ENCODE assay signal across 22 cellular contexts in the genomic region with DNA sequence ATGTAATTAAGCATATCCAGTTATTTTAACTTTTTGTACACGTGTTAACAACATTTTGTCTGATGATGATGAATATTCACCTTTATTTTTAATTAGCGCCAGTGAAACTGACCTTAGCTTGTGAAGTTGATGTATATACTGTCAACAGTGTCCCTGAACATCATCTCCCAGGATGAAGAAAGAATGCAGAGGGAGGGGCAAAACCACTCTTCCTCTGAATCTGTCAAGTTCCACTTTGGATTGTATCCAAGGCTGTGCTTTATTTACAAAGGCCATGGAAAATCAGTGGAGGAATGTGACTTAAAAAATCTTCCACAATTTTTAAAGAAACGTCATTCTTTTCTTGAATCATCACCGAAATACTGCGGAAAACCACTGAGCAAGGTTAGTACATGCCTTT. TPM values are rescaled to one million over a fixed set of nuclear protein-coding genes. Genes with fewer than 3 reads are reported as not detected.
DNase-seq lines count a peak whose midpoint lies in the region; ATAC-seq, FAIRE-seq and TF ChIP-seq lines count a peak whose summit lies in the region.
"Had no signal": no experiment of that assay in that cellular context is flagged by ENCODE, and none has a peak within 500 bp of the region (broad histone marks: within the 10 kb centered on the region; RNA-seq: fewer than 3 reads in every experiment).

No MANE protein-coding gene starts in this region.

- H3K27ac ChIP-seq in fibroblast of lung (ENCODE audit: insufficient read depth, low read length), result no peak overlapping the region
- no peak overlapping the region for H3K27ac ChIP-seq in transverse colon
- H3K27ac ChIP-seq in aorta (ENCODE audit: low read depth in 1 of 2, low read length in 2 of 2), result no peak overlapping the region
- H3K27ac ChIP-seq: foreskin keratinocyte, lower lobe of right lung, sigmoid colon, upper lobe of left lung had no signal

- no peaks in the 10 kb centered on the region for H3K79me2 ChIP-seq in fibroblast of lung (ENCODE audit: control insufficient read depth, insufficient read depth, low read length)

- DNase-seq in HS-27A (ENCODE audit: low read depth), result peak; percentile 78
- peak; percentile 61 to 90 for DNase-seq in fibroblast of lung (ENCODE audit: low read depth in 2 of 2)
- DNase-seq in osteocyte (ENCODE audit: extremely low spot score, unreplicated experiment), result no peak
- no peak for DNase-seq in transverse colon
- no peak for DNase-seq in medulla oblongata (ENCODE audit: extremely low spot score)
- no peak for DNase-seq in aorta
- DNase-seq: activated CD8-positive, alpha-beta memory T cell treated with anti-CD3 and anti-CD28 coated beads, Interleukin-2, amount 10 ng/mL, durations not matched to agents 7 days and 5 days; KG1; lower lobe of right lung; NCI-H1092 treated with DMSO at 0.1 percent for 48 hours; NCI-H526 treated with DMSO at 0.1 percent for 48 hours; OCI-M1; sigmoid colon; stimulated activated CD4-positive, alpha-beta T cell treated with anti-CD3 and anti-CD28 coated beads, Interleukin-2, amount 100 ng/mL, for 24 hours; stimulated activated naive CD8-positive, alpha-beta T cell treated with anti-CD3 and anti-CD28 coated beads, Interleukin-15, amount 100 ng/mL, for 72 hours; T-helper 9 cell; upper lobe of left lung had no signal

- no peak overlapping the region for H3K4me3 Mint-ChIP-seq in osteocyte (ENCODE audit: unreplicated experiment)
- H3K4me3 Mint-ChIP-seq: activated CD8-positive, alpha-beta memory T cell treated with anti-CD3 and anti-CD28 coated beads, Interleukin-2, amount 10 ng/mL, durations not matched to agents 7 days and 5 days; activated T-helper 17 cell treated with anti-CD3 and anti-CD28 coated beads, Interleukin-2, amount 50 U/mL, for 72 hours; stimulated activated naive CD8-positive, alpha-beta T cell treated with anti-CD3 and anti-CD28 coated beads, Interleukin-15, amount 100 ng/mL, for 72 hours had no signal

- H3K4me1 Mint-ChIP-seq in osteocyte (ENCODE audit: unreplicated experiment), result peaks cover 30% of the 10 kb centered on the region
- H3K4me1 Mint-ChIP-seq: activated T-helper 17 cell treated with anti-CD3 and anti-CD28 coated beads, Interleukin-2, amount 50 U/mL, for 72 hours had no signal

- H3K9ac ChIP-seq in fibroblast of lung (ENCODE audit: insufficient read depth, low read length), result no peak overlapping the region

- H4K20me1 ChIP-seq in fibroblast of lung (ENCODE audit: control insufficient read depth, extremely low read depth, insufficient read depth, low read length), result no peaks in the 10 kb centered on the region

- H3K27me3 ChIP-seq in fibroblast of lung (ENCODE audit: control insufficient read depth, insufficient read depth, low read length), result no peaks in the 10 kb centered on the region
- no peaks in the 10 kb centered on the region for H3K27me3 ChIP-seq in transverse colon
- no peaks in the 10 kb centered on the region for H3K27me3 ChIP-seq in aorta (ENCODE audit: control insufficient read depth in 1 of 2, insufficient read depth in 2 of 2, low read length in 1 of 2)
- H3K27me3 ChIP-seq: foreskin keratinocyte, sigmoid colon, upper lobe of left lung had no signal

- H3K4me2 ChIP-seq in fibroblast of lung (ENCODE audit: extremely low read depth, insufficient read depth, low read length), result no peak overlapping the region

- H3K36me3 ChIP-seq in fibroblast of lung (ENCODE audit: control insufficient read depth, insufficient read depth, low read length) (no peaks in the 10 kb centered on the region), transverse colon (no peaks in the 10 kb centered on the region), aorta (ENCODE audit: control insufficient read depth in 1 of 2, insufficient read depth in 2 of 2, low read length in 1 of 2) (no peaks in the 10 kb centered on the region)
- H3K36me3 ChIP-seq: lower lobe of right lung, sigmoid colon, upper lobe of left lung had no signal

- TF ChIP-seq EP300 in transverse colon (IDR thresholded peaks at IDR 0.05; ENCODE audit: low read depth), result no peak

- H3K9me3 ChIP-seq in fibroblast of lung (ENCODE audit: control insufficient read depth, insufficient read depth, low read depth, low read length) (no peaks in the 10 kb centered on the region), transverse colon (no peaks in the 10 kb centered on the region), aorta (ENCODE audit: control insufficient read depth, low read length) (no peaks in the 10 kb centered on the region)
- H3K9me3 ChIP-seq: lower lobe of right lung, sigmoid colon, upper lobe of left lung had no signal

- no peaks in the 10 kb centered on the region for H3K27me3 Mint-ChIP-seq in osteocyte (ENCODE audit: unreplicated experiment)

- ATAC-seq in aorta (ENCODE audit: low FRiP score), result no peak
- ATAC-seq: activated CD8-positive, alpha-beta memory T cell treated with anti-CD3 and anti-CD28 coated beads, Interleukin-2, amount 10 ng/mL, durations not matched to agents 7 days and 5 days; activated T-helper 17 cell treated with anti-CD3 and anti-CD28 coated beads, Interleukin-2, amount 50 U/mL, for 72 hours; foreskin keratinocyte; lower lobe of right lung; stimulated activated naive CD8-positive, alpha-beta T cell treated with anti-CD3 and anti-CD28 coated beads, Interleukin-15, amount 100 ng/mL, for 72 hours had no signal

- intact Hi-C loops in transverse colon (cut with DNase I; ENCODE audit: low total_unique reads) (no loop called here), aorta (cut with DNase I) (no loop called here)

- WGBS in transverse colon (ENCODE audit: low coverage in 1 of 2), 2 donors, result 80 to 90% methylated on average over 5 of the region's 5 CpGs
- 84 to 85% methylated on average over 5 of the region's 5 CpGs for WGBS in aorta, 2 donors

- H3K36me3 Mint-ChIP-seq in osteocyte (ENCODE audit: unreplicated experiment), result no peaks in the 10 kb centered on the region
- H3K36me3 Mint-ChIP-seq: activated CD8-positive, alpha-beta memory T cell treated with anti-CD3 and anti-CD28 coated beads, Interleukin-2, amount 10 ng/mL, durations not matched to agents 7 days and 5 days had no signal

- no peak overlapping the region for H2AFZ ChIP-seq in fibroblast of lung (ENCODE audit: low read length)

- no peak for TF ChIP-seq POLR2A in transverse colon (IDR thresholded peaks at IDR 0.05)

- in situ Hi-C loops in transverse colon (cut with MboI; ENCODE audit: low pct_ligation_motif_present in 1 of 4, low pct_unique_long_range_greater_than_20kb in 1 of 4, low sequenced_read_pairs in 3 of 4), result no loop called here

- H3K4me3 ChIP-seq in fibroblast of lung (replicated peaks in 1 of 4; ENCODE audit: control extremely low read depth in 1 of 4, insufficient read depth in 1 of 4, low read depth in 3 of 4, low read length in 4 of 4) (no peak overlapping the region), transverse colon (no peak overlapping the region), aorta (ENCODE audit: low read length in 2 of 2) (no peak overlapping the region)
- H3K4me3 ChIP-seq: lower lobe of right lung, sigmoid colon, upper lobe of left lung had no signal

- peak; percentile 89 for FAIRE-seq in TTC549 (lab: Jason Lieb, UNC)
- FAIRE-seq: colon, H1 had no signal

- peak overlapping the region; percentile 19 for H3K27ac Mint-ChIP-seq in osteocyte (ENCODE audit: unreplicated experiment)
- H3K27ac Mint-ChIP-seq: activated CD8-positive, alpha-beta memory T cell treated with anti-CD3 and anti-CD28 coated beads, Interleukin-2, amount 10 ng/mL, durations not matched to agents 7 days and 5 days; activated T-helper 17 cell treated with anti-CD3 and anti-CD28 coated beads, Interleukin-2, amount 50 U/mL, for 72 hours; stimulated activated naive CD8-positive, alpha-beta T cell treated with anti-CD3 and anti-CD28 coated beads, Interleukin-15, amount 100 ng/mL, for 72 hours had no signal

- H3K4me1 ChIP-seq in fibroblast of lung (ENCODE audit: control insufficient read depth, extremely low read depth, insufficient read depth, low read length), result peaks cover 13% of the 10 kb centered on the region
- H3K4me1 ChIP-seq in transverse colon, result peaks cover 5 to 76% (median 35%) of the 10 kb centered on the region in 4 donors
- peaks cover 0 to 3% of the 10 kb centered on the region in 2 donors for H3K4me1 ChIP-seq in aorta (ENCODE audit: control insufficient read depth in 1 of 2, insufficient read depth in 2 of 2, low read length in 2 of 2)

- H3K9me3 Mint-ChIP-seq in osteocyte (ENCODE audit: unreplicated experiment), result no peaks in the 10 kb centered on the region
- H3K9me3 Mint-ChIP-seq: activated T-helper 17 cell treated with anti-CD3 and anti-CD28 coated beads, Interleukin-2, amount 50 U/mL, for 72 hours; stimulated activated naive CD8-positive, alpha-beta T cell treated with anti-CD3 and anti-CD28 coated beads, Interleukin-15, amount 100 ng/mL, for 72 hours had no signal

- no peak for TF ChIP-seq CTCF in fibroblast of lung (conservative IDR thresholded peaks at IDR 0.05 in 1 of 2, IDR thresholded peaks at IDR 0.05 in 1 of 2; ENCODE audit: low read depth in 1 of 2, low read length in 2 of 2)
- no peak for TF ChIP-seq CTCF in osteocyte (IDR thresholded peaks at IDR 0.05)
- no peak for TF ChIP-seq CTCF in transverse colon (IDR thresholded peaks at IDR 0.05)

RNA-seq across cellular contexts. Expression of a gene that starts 4.5 kb away (rescaled TPM):
- total RNA-seq in fibroblast of lung, result 5.1 and 5.4 TPM in 2 replicates
- 4.9 and 9.2 TPM in 2 replicates for polyA plus RNA-seq in fibroblast of lung
- 2.9 and 5.9 TPM in 2 replicates for polyA plus RNA-seq in fibroblast of lung (2012)
- not detected in 2 replicates for polyA minus RNA-seq in fibroblast of lung (ENCODE audit: low replicate concordance)
- 8.4 and 8.8 TPM in 2 replicates for total RNA-seq in osteocyte
- 10 to 100 TPM; 12.3 to 48.3 (median 28.9) TPM for total RNA-seq in transverse colon
- total RNA-seq in aorta, result 1 to 10 TPM; 5.3 to 8.0 TPM
- polyA plus RNA-seq in aorta, result 10 to 100 TPM in 1 of 2 donors, 1 to 10 TPM in 1; 6.7 to 10.3 TPM

Comparison
In these comparisons a context has a peak if more than half of its experiments do, and no peak if none do; other contexts are left out.
1. DNase-seq: peak in HS-27A (single experiment) and fibroblast of lung (2 of 2); none in osteocyte (single experiment), transverse colon (single experiment), medulla oblongata (single experiment) and aorta (0 of 2).